19 cellular contexts compared by ENCODE assay signal in genomic region chr10:34092891-34093290, GRCh38.
"Had no signal": no experiment of that assay in that cellular context is flagged by ENCODE, and none has a peak within 500 bp of the region (broad histone marks: within the 10 kb centered on the region; RNA-seq: fewer than 3 reads in every experiment).

No MANE protein-coding gene starts in this region.

- H3K27me3 ChIP-seq: cardiac muscle cell, gastrocnemius medialis, left lung, thyroid gland had no signal

- FAIRE-seq: kidney had no signal

- H3K27ac ChIP-seq: cardiac muscle cell, epithelial cell of prostate, gastrocnemius medialis, left lung, thyroid gland had no signal

- H3K36me3 ChIP-seq: cardiac muscle cell, gastrocnemius medialis, left lung, thyroid gland had no signal

- H3K4me1 ChIP-seq: gastrocnemius medialis, left lung had no signal

- H3K4me3 ChIP-seq: cardiac muscle cell, gastrocnemius medialis, left lung, thyroid gland had no signal

- H3K9me3 ChIP-seq: gastrocnemius medialis, thyroid gland had no signal

- DNase-seq: activated CD4-positive, alpha-beta T cell treated with anti-CD3 and anti-CD28 coated beads, Interleukin-2, amount 50 U/mL, for 1 hour; activated CD8-positive, alpha-beta memory T cell treated with anti-CD3 and anti-CD28 coated beads for 24 hours; activated effector memory CD4-positive, alpha-beta T cell treated with anti-CD3 and anti-CD28 coated beads, Interleukin-2, amount 50 U/mL, for 16 hours; activated naive CD4-positive, alpha-beta T cell treated with anti-CD3 and anti-CD28 coated beads, Interleukin-2, amount 50 U/mL, for 16 hours; activated T-cell treated with anti-CD3 and anti-CD28 coated beads, Interleukin-2, amount 50 U/mL, for 72 hours; effector memory CD8-positive, alpha-beta T cell; gastrocnemius medialis; head of caudate nucleus; kidney; left lung; occipital lobe; posterior cingulate gyrus; retina; stimulated activated CD4-positive, alpha-beta T cell treated with anti-CD3 and anti-CD28 coated beads, Interleukin-2, amount 100 ng/mL, for 24 hours; stimulated activated naive CD4-positive, alpha-beta T cell treated with Interleukin-2 at 50 U/mL for 16 hours had no signal

- ATAC-seq: activated CD4-positive, CD25-positive, alpha-beta regulatory T cell treated with anti-CD3 and anti-CD28 coated beads, Interleukin-2, amount 50 U/mL, for 24 hours; activated T-cell treated with anti-CD3 and anti-CD28 coated beads, Interleukin-2, amount 50 U/mL, for 72 hours; effector memory CD8-positive, alpha-beta T cell; gastrocnemius medialis had no signal
